ENCODE assay signal across 8 cellular contexts in the genomic region with DNA sequence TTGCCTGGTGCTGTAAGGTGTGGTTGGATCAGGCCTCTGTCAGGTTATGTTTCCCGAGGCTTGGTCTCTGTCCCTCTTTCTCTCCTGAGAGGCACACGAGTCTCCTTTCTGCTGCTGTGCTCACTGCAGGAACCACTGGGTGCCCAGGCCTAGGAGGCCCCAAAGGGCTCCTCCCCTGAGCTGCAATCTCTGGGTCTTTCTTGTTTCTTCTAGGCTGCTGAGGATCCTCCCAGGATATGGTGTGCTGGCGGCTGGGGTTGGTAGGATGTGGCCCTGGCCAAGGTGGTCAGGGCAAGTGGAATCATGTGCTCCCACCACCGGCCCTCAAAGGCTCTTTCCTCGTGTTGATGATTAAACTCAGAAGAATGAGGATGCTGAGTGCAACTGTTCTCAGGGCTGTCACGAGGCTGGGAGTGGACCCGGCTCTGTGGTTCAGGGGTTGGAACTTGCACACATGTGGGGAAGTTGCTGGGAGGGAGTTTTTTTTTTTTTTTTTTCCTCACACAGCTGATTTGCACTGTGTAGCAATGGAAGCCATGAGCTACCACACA. TPM values are rescaled to one million over a fixed set of nuclear protein-coding genes. Genes with fewer than 3 reads are reported as not detected.
DNase-seq lines count a peak whose midpoint lies in the region; ATAC-seq and TF ChIP-seq lines count a peak whose summit lies in the region.

No MANE protein-coding gene starts in this region.

- H3K36me3 ChIP-seq in Panc1 (ENCODE audit: control insufficient read depth, insufficient read depth, low read length), result no peaks in the 10 kb centered on the region

- POLR2A ChIA-PET in Panc1 (lab: Charles Lee), result interaction anchor here (0.6 to 0.7 kb wide), 2 partner anchors 11 to 12 kb away, joined by 3 to 11 read pairs; no protein-coding TSS in a partner anchor

- ATAC-seq in GM21737 (IDR thresholded peaks at IDR 0.05; ENCODE audit: unreplicated experiment) (peak; percentile 58), Panc1 (peak; percentile 76)

- TF ChIP-seq CTCF in AG09309 (IDR thresholded peaks at IDR 0.05; ENCODE audit: control insufficient read depth, insufficient read depth, low read depth, low read length, missing control alignments), result no peak
- TF ChIP-seq CTCF in Panc1 (IDR thresholded peaks at IDR 0.05), result no peak

- no peak overlapping the region for H3K4me3 ChIP-seq in AG09309 (ENCODE audit: control insufficient read depth, low read depth, low read length)
- no peak overlapping the region for H3K4me3 ChIP-seq in Panc1 (ENCODE audit: low read depth in 2 of 2, low read length in 2 of 2)

- H3K9me3 ChIP-seq in Panc1 (ENCODE audit: control insufficient read depth, insufficient read depth, low read depth, low read length), result no peaks in the 10 kb centered on the region

- H3K27me3 ChIP-seq in Panc1 (ENCODE audit: control insufficient read depth, insufficient read depth, low read length), result no peaks in the 10 kb centered on the region

- in situ Hi-C loops in Panc1 (cut with HindIII; ENCODE audit: low pct_unique_long_range_greater_than_20kb, low sequenced_read_pairs), result no loop called here

- CTCF ChIA-PET in Panc1 (lab: Charles Lee), result interaction anchor here (0.6 to 0.8 kb wide), 3 partner anchors 9 to 179 kb away, joined by 3 to 6 read pairs (median 5); no protein-coding TSS in a partner anchor

- no TSS peak for BruUV-seq in Panc1 (replicated peaks; lab: Mats Ljungman, UMichigan)

- DNase-seq in AG09309 (ENCODE audit: low read depth) (peak; percentile 92), Panc1 (ENCODE audit: low read depth, low spot score) (peak; percentile 73), epidermal melanocyte (ENCODE audit: insufficient read length, low spot score) (peak; percentile 94), myocyte (ENCODE audit: low read depth) (peak; percentile 100), NCI-H82 treated with DMSO at 0.1 percent for 48 hours (lab: John Stamatoyannopoulos, UW; ENCODE audit: unreplicated experiment) (no peak), NCI-H2107 treated with DMSO at 0.1 percent for 48 hours (lab: John Stamatoyannopoulos, UW; ENCODE audit: unreplicated experiment) (no peak), COR-L47 (lab: John Stamatoyannopoulos, UW) (no peak)

- H3K27ac ChIP-seq in Panc1 (ENCODE audit: low read length), result peak overlapping the region; percentile 41

- H3K4me1 ChIP-seq in Panc1 (ENCODE audit: control insufficient read depth, insufficient read depth, low read length), result peaks cover 9% of the 10 kb centered on the region

- intact Hi-C loops in Panc1 (cut with micrococcal nuclease; ENCODE audit: unreplicated experiment), result no loop called here

RNA-seq across cellular contexts. Expression of a gene that starts 43.6 kb away (rescaled TPM):
- 178 TPM for total RNA-seq in Panc1 (2021; ENCODE audit: unreplicated experiment)
- 168 TPM for polyA plus RNA-seq in Panc1 (2012; ENCODE audit: insufficient read length)
- 1,721 and 2,454 TPM in 2 replicates for total RNA-seq in myocyte
- 673 TPM for polyA plus RNA-seq in myocyte (2012)

Comparison
In these comparisons a context has a peak if more than half of its experiments do, and no peak if none do; other contexts are left out.
1. DNase-seq: peak in AG09309 (single experiment), Panc1 (single experiment), epidermal melanocyte (single experiment) and myocyte (single experiment); none in NCI-H82 treated with DMSO at 0.1 percent for 48 hours (single experiment), NCI-H2107 treated with DMSO at 0.1 percent for 48 hours (single experiment) and COR-L47 (single experiment).